Comparison of ENCODE assay signal across 1 cellular context in the genomic region with DNA sequence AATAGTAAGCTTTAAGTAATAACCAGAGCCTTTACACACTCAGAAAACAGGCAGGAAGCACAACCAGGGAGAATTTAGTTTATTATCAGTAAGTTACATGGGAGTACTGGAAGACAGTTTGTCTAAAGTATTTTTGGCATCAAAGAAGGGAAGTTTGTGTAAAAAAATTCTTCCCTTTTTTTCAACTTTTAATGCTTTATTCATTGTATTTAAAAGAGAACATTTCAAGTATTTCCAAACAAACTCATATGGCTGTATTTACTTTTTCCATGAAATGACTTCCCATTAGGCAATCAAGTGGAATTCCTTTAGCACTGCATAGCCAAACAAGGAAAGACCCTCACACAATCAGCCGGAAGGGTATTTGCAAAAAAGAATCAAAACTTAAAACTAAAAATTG.
TF ChIP-seq lines count a peak whose summit lies in the region.

No MANE protein-coding gene starts in this region.

TF ChIP-seq in HepG2, 621 proteins besides CTCF, POLR2A, EP300 and RAD21 (continued from another document and continues in another):
- TF ChIP-seq, protein P1, sequence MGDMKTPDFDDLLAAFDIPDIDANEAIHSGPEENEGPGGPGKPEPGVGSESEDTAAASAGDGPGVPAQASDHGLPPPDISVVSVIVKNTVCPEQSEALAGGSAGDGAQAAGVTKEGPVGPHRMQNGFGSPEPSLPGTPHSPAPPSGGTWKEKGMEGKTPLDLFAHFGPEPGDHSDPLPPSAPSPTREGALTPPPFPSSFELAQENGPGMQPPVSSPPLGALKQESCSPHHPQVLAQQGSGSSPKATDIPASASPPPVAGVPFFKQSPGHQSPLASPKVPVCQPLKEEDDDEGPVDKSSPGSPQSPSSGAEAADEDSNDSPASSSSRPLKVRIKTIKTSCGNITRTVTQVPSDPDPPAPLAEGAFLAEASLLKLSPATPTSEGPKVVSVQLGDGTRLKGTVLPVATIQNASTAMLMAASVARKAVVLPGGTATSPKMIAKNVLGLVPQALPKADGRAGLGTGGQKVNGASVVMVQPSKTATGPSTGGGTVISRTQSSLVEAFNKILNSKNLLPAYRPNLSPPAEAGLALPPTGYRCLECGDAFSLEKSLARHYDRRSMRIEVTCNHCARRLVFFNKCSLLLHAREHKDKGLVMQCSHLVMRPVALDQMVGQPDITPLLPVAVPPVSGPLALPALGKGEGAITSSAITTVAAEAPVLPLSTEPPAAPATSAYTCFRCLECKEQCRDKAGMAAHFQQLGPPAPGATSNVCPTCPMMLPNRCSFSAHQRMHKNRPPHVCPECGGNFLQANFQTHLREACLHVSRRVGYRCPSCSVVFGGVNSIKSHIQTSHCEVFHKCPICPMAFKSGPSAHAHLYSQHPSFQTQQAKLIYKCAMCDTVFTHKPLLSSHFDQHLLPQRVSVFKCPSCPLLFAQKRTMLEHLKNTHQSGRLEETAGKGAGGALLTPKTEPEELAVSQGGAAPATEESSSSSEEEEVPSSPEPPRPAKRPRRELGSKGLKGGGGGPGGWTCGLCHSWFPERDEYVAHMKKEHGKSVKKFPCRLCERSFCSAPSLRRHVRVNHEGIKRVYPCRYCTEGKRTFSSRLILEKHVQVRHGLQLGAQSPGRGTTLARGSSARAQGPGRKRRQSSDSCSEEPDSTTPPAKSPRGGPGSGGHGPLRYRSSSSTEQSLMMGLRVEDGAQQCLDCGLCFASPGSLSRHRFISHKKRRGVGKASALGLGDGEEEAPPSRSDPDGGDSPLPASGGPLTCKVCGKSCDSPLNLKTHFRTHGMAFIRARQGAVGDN (CRISPR knock-in tag; IDR thresholded peaks at IDR 0.05): no peak
- no peak for TF ChIP-seq RBFOX2 (IDR thresholded peaks at IDR 0.05; ENCODE audit: low read depth, low read length)
- peak; percentile 84; the same call in 1 of the 2 replicates for TF ChIP-seq SOX5 (CRISPR knock-in tag; IDR thresholded peaks at IDR 0.05; ENCODE audit: borderline replicate concordance)
- TF ChIP-seq ERF (CRISPR knock-in tag; IDR thresholded peaks at IDR 0.05): peak; percentile 36; the same call in 1 of the 2 replicates
- no peak for TF ChIP-seq PHF5A (CRISPR knock-in tag; IDR thresholded peaks at IDR 0.05; ENCODE audit: low read depth, unreplicated experiment)
- TF ChIP-seq ZNF431 (CRISPR knock-in tag; IDR thresholded peaks at IDR 0.05; ENCODE audit: borderline replicate concordance, low read depth): no peak
- TF ChIP-seq, protein P2, sequence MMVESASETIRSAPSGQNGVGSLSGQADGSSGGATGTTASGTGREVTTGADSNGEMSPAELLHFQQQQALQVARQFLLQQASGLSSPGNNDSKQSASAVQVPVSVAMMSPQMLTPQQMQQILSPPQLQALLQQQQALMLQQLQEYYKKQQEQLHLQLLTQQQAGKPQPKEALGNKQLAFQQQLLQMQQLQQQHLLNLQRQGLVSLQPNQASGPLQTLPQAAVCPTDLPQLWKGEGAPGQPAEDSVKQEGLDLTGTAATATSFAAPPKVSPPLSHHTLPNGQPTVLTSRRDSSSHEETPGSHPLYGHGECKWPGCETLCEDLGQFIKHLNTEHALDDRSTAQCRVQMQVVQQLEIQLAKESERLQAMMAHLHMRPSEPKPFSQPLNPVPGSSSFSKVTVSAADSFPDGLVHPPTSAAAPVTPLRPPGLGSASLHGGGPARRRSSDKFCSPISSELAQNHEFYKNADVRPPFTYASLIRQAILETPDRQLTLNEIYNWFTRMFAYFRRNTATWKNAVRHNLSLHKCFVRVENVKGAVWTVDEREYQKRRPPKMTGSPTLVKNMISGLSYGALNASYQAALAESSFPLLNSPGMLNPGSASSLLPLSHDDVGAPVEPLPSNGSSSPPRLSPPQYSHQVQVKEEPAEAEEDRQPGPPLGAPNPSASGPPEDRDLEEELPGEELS (CRISPR knock-in tag; IDR thresholded peaks at IDR 0.05): peak; percentile 43; the same call in 1 of the 2 replicates
- TF ChIP-seq, protein P3, sequence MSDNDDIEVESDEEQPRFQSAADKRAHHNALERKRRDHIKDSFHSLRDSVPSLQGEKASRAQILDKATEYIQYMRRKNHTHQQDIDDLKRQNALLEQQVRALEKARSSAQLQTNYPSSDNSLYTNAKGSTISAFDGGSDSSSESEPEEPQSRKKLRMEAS (IDR thresholded peaks at IDR 0.05): no peak
- TF ChIP-seq NRL (CRISPR knock-in tag; IDR thresholded peaks at IDR 0.05; ENCODE audit: borderline replicate concordance): no peak
- no peak for TF ChIP-seq MED13 (CRISPR knock-in tag; IDR thresholded peaks at IDR 0.05)
- TF ChIP-seq ZNF746 (CRISPR knock-in tag; IDR thresholded peaks at IDR 0.05): no peak
- TF ChIP-seq, protein P4, sequence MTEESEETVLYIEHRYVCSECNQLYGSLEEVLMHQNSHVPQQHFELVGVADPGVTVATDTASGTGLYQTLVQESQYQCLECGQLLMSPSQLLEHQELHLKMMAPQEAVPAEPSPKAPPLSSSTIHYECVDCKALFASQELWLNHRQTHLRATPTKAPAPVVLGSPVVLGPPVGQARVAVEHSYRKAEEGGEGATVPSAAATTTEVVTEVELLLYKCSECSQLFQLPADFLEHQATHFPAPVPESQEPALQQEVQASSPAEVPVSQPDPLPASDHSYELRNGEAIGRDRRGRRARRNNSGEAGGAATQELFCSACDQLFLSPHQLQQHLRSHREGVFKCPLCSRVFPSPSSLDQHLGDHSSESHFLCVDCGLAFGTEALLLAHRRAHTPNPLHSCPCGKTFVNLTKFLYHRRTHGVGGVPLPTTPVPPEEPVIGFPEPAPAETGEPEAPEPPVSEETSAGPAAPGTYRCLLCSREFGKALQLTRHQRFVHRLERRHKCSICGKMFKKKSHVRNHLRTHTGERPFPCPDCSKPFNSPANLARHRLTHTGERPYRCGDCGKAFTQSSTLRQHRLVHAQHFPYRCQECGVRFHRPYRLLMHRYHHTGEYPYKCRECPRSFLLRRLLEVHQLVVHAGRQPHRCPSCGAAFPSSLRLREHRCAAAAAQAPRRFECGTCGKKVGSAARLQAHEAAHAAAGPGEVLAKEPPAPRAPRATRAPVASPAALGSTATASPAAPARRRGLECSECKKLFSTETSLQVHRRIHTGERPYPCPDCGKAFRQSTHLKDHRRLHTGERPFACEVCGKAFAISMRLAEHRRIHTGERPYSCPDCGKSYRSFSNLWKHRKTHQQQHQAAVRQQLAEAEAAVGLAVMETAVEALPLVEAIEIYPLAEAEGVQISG (CRISPR knock-in tag; IDR thresholded peaks at IDR 0.05): no peak
- TF ChIP-seq TBX2 (CRISPR knock-in tag; IDR thresholded peaks at IDR 0.05; ENCODE audit: borderline replicate concordance): no peak
- TF ChIP-seq RBAK (CRISPR knock-in tag; IDR thresholded peaks at IDR 0.05): no peak
- TF ChIP-seq ARNTL (CRISPR knock-in tag; IDR thresholded peaks at IDR 0.05): no peak
- TF ChIP-seq THAP11 (CRISPR knock-in tag; IDR thresholded peaks at IDR 0.05): peak; percentile 25; the same call in 1 of the 2 replicates
- TF ChIP-seq NPAS2 (CRISPR knock-in tag; IDR thresholded peaks at IDR 0.05; ENCODE audit: borderline replicate concordance): no peak
- TF ChIP-seq NCOA2 (CRISPR knock-in tag; IDR thresholded peaks at IDR 0.05): peak; percentile 79
- no peak for TF ChIP-seq LCORL (IDR thresholded peaks at IDR 0.05)
- no peak for TF ChIP-seq LCORL (CRISPR knock-in tag; IDR thresholded peaks at IDR 0.05)
- TF ChIP-seq, protein P5, sequence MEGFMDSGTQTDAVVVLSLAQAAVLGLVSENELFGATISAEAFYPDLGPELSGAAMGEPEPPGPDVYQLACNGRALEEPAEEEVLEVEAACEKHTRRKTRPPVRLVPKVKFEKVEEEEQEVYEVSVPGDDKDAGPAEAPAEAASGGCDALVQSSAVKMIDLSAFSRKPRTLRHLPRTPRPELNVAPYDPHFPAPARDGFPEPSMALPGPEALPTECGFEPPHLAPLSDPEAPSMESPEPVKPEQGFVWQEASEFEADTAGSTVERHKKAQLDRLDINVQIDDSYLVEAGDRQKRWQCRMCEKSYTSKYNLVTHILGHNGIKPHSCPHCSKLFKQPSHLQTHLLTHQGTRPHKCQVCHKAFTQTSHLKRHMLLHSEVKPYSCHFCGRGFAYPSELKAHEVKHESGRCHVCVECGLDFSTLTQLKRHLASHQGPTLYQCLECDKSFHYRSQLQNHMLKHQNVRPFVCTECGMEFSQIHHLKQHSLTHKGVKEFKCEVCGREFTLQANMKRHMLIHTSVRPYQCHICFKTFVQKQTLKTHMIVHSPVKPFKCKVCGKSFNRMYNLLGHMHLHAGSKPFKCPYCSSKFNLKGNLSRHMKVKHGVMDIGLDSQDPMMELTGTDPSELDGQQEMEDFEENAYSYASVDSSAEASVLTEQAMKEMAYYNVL (CRISPR knock-in tag; IDR thresholded peaks at IDR 0.05; ENCODE audit: borderline replicate concordance): no peak
- no peak for TF ChIP-seq HDAC6 (IDR thresholded peaks at IDR 0.05; ENCODE audit: low read depth, low read length)
- no peak for TF ChIP-seq NKX3-1 (CRISPR knock-in tag; IDR thresholded peaks at IDR 0.05)
- TF ChIP-seq POLR2G (IDR thresholded peaks at IDR 0.05; ENCODE audit: low read depth, low read length): no peak
- no peak for TF ChIP-seq ZNF878 (CRISPR knock-in tag; IDR thresholded peaks at IDR 0.05)
- no peak for TF ChIP-seq FOXM1 (CRISPR knock-in tag; IDR thresholded peaks at IDR 0.05)
- TF ChIP-seq ZBTB20 (CRISPR knock-in tag; IDR thresholded peaks at IDR 0.05; ENCODE audit: borderline replicate concordance, low read depth): no peak
- no peak for TF ChIP-seq ZNF543 (CRISPR knock-in tag; IDR thresholded peaks at IDR 0.05)
- TF ChIP-seq MLXIP (CRISPR knock-in tag; IDR thresholded peaks at IDR 0.05; ENCODE audit: borderline replicate concordance): no peak
- no peak for TF ChIP-seq SMARCE1 (IDR thresholded peaks at IDR 0.05; ENCODE audit: borderline replicate concordance)
- no peak for TF ChIP-seq ZNF160 (CRISPR knock-in tag; IDR thresholded peaks at IDR 0.05)
- TF ChIP-seq, protein P6, sequence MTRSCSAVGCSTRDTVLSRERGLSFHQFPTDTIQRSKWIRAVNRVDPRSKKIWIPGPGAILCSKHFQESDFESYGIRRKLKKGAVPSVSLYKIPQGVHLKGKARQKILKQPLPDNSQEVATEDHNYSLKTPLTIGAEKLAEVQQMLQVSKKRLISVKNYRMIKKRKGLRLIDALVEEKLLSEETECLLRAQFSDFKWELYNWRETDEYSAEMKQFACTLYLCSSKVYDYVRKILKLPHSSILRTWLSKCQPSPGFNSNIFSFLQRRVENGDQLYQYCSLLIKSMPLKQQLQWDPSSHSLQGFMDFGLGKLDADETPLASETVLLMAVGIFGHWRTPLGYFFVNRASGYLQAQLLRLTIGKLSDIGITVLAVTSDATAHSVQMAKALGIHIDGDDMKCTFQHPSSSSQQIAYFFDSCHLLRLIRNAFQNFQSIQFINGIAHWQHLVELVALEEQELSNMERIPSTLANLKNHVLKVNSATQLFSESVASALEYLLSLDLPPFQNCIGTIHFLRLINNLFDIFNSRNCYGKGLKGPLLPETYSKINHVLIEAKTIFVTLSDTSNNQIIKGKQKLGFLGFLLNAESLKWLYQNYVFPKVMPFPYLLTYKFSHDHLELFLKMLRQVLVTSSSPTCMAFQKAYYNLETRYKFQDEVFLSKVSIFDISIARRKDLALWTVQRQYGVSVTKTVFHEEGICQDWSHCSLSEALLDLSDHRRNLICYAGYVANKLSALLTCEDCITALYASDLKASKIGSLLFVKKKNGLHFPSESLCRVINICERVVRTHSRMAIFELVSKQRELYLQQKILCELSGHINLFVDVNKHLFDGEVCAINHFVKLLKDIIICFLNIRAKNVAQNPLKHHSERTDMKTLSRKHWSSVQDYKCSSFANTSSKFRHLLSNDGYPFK (CRISPR knock-in tag; IDR thresholded peaks at IDR 0.05; ENCODE audit: borderline replicate concordance): no peak
- no peak for TF ChIP-seq GFI1 (CRISPR knock-in tag; IDR thresholded peaks at IDR 0.05; ENCODE audit: borderline replicate concordance)
- TF ChIP-seq NR2F6 (IDR thresholded peaks at IDR 0.05): no peak
- TF ChIP-seq NR2F6 (CRISPR knock-in tag; IDR thresholded peaks at IDR 0.05): no peak
- TF ChIP-seq FOXC1 (CRISPR knock-in tag; IDR thresholded peaks at IDR 0.05; ENCODE audit: borderline replicate concordance): no peak
- TF ChIP-seq NCOR1 (IDR thresholded peaks at IDR 0.05; ENCODE audit: borderline replicate concordance, low read length): peak; percentile 45; the same call in 1 of the 2 replicates
- TF ChIP-seq MTF2 (CRISPR knock-in tag; IDR thresholded peaks at IDR 0.05; ENCODE audit: borderline replicate concordance): no peak
- no peak for TF ChIP-seq FOXO1 (CRISPR knock-in tag; IDR thresholded peaks at IDR 0.05)
- no peak for TF ChIP-seq PHF21A (CRISPR knock-in tag; IDR thresholded peaks at IDR 0.05)
- no peak for TF ChIP-seq DNMT1 (CRISPR knock-in tag; IDR thresholded peaks at IDR 0.05)
- TF ChIP-seq, protein P7, sequence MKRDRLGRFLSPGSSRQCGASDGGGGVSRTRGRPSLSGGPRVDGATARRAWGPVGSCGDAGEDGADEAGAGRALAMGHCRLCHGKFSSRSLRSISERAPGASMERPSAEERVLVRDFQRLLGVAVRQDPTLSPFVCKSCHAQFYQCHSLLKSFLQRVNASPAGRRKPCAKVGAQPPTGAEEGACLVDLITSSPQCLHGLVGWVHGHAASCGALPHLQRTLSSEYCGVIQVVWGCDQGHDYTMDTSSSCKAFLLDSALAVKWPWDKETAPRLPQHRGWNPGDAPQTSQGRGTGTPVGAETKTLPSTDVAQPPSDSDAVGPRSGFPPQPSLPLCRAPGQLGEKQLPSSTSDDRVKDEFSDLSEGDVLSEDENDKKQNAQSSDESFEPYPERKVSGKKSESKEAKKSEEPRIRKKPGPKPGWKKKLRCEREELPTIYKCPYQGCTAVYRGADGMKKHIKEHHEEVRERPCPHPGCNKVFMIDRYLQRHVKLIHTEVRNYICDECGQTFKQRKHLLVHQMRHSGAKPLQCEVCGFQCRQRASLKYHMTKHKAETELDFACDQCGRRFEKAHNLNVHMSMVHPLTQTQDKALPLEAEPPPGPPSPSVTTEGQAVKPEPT (CRISPR knock-in tag; IDR thresholded peaks at IDR 0.05; ENCODE audit: low read depth): no peak
- TF ChIP-seq ZBTB3 (CRISPR knock-in tag; IDR thresholded peaks at IDR 0.05; ENCODE audit: borderline replicate concordance, low read depth): peak; percentile 99
- TF ChIP-seq ZFP82 (CRISPR knock-in tag; IDR thresholded peaks at IDR 0.05; ENCODE audit: borderline replicate concordance): no peak
